18 cellular contexts compared by ENCODE assay signal in the genomic region with DNA sequence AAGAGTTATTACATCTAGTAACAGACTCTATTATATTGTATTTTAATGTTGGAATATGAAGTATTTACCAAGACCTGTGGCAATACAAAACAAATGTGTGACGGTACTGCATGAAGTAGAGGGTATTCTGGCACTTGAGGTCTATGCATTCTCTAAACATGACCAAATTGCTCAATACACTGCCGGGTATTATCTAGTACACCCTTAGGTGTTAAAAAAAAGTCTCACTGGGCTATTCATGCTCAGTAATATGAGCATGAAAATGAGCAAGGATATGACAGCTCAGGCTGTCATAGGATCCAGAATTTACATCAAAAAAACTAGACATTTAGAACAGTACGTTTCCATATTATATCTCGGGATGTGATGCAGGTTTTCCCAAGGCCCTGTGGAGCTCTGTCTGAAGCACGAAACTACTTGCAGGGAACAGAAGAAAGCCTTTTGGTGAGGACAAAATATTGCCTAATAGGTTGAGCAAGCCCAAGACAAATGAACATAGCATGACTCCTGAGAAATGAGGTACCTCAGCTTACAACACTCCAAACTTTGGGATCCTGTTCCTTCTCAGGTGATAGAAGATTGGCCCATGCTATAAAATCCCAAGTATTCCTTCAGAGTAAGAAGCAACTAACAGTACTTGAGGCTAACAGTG.
DNase-seq lines count a peak whose midpoint lies in the region; ATAC-seq, FAIRE-seq and TF ChIP-seq lines count a peak whose summit lies in the region.
"Had no signal": no experiment of that assay in that cellular context is flagged by ENCODE, and none has a peak within 500 bp of the region (broad histone marks: within the 10 kb centered on the region; RNA-seq: fewer than 3 reads in every experiment).

No MANE protein-coding gene starts in this region.

- H3K36me3 ChIP-seq in keratinocyte (ENCODE audit: control insufficient read depth in 2 of 2, extremely low read depth in 1 of 2, insufficient read depth in 2 of 2, low read length in 2 of 2) (no peaks in the 10 kb centered on the region), suprapubic skin (no peaks in the 10 kb centered on the region), uterus (no peaks in the 10 kb centered on the region)

- peak overlapping the region; percentile 88 for H3K27ac ChIP-seq in keratinocyte (ENCODE audit: control insufficient read depth, insufficient read depth, low read length)
- H3K27ac ChIP-seq in suprapubic skin, result peak overlapping the region; percentile 69
- no peak overlapping the region for H3K27ac ChIP-seq in uterus
- H3K27ac ChIP-seq: A549, RWPE1 had no signal

- dilution Hi-C loops in keratinocyte (cut with MboI; ENCODE audit: extremely low pct_ligation_motif_present, low sequenced_read_pairs), result no loop called here

- no peak overlapping the region for H2AFZ ChIP-seq in keratinocyte (ENCODE audit: control insufficient read depth, low read length)
- H2AFZ ChIP-seq: GM23338 had no signal

- no peak for TF ChIP-seq EP300 in suprapubic skin (IDR thresholded peaks at IDR 0.05)

- ATAC-seq in GM18505 (IDR thresholded peaks at IDR 0.05; ENCODE audit: unreplicated experiment), result no peak
- no peak for ATAC-seq in HG03039 (IDR thresholded peaks at IDR 0.05; ENCODE audit: unreplicated experiment)
- ATAC-seq: A549, GM12878, GM23338 had no signal

- TF ChIP-seq POLR2A in suprapubic skin (IDR thresholded peaks at IDR 0.05), result no peak
- TF ChIP-seq POLR2A in GM18505 (IDR thresholded peaks at IDR 0.05; ENCODE audit: borderline replicate concordance, extremely low read depth, insufficient read depth, insufficient read length), result no peak
- no peak for TF ChIP-seq POLR2A in uterus (IDR thresholded peaks at IDR 0.05)

- H3K4me2 ChIP-seq in keratinocyte (ENCODE audit: control insufficient read depth, extremely low read depth, insufficient read depth, low read depth, low read length), result peak overlapping the region; percentile 57
- H3K4me2 ChIP-seq: A549, GM23338 had no signal

- peak overlapping the region; percentile 28 for H3K9ac ChIP-seq in keratinocyte (ENCODE audit: control insufficient read depth, extremely low read depth, insufficient read depth, low read length)

- H3K4me1 ChIP-seq in keratinocyte (ENCODE audit: control insufficient read depth, extremely low read depth, insufficient read depth, low read length), result peaks cover 36% of the 10 kb centered on the region
- peaks cover 14% of the 10 kb centered on the region for H3K4me1 ChIP-seq in suprapubic skin
- no peaks in the 10 kb centered on the region for H3K4me1 ChIP-seq in uterus
- H3K4me1 ChIP-seq: A549 had no signal

- intact Hi-C loops in uterus (cut with DNase I; ENCODE audit: low total_unique reads), result no loop called here

- H3K79me2 ChIP-seq in keratinocyte (ENCODE audit: control insufficient read depth, insufficient read depth, low read length), result no peaks in the 10 kb centered on the region

- TF ChIP-seq CTCF in epithelial cell of esophagus (IDR thresholded peaks at IDR 0.05; ENCODE audit: insufficient read depth, low read depth, low read length, missing control alignments) (no peak), keratinocyte (optimal IDR thresholded peaks at IDR 0.05 in 1 of 3, IDR thresholded peaks at IDR 0.05 in 1 of 3, conservative IDR thresholded peaks at IDR 0.05 in 1 of 3; ENCODE audit: extremely low read depth in 1 of 3, insufficient read depth in 2 of 3, low read length in 3 of 3) (no peak), suprapubic skin (IDR thresholded peaks at IDR 0.05) (no peak), uterus (IDR thresholded peaks at IDR 0.05) (no peak)

- H3K4me3 ChIP-seq in epithelial cell of esophagus (ENCODE audit: low read length) (no peak overlapping the region), keratinocyte (ENCODE audit: control insufficient read depth in 2 of 3, extremely low read depth in 1 of 3, insufficient read depth in 2 of 3, low read depth in 1 of 3, low read length in 3 of 3) (no peak overlapping the region), suprapubic skin (no peak overlapping the region), uterus (no peak overlapping the region)
- H3K4me3 ChIP-seq: A549, GM12878, GM23338 had no signal

- DNase-seq in amniotic epithelial cell (ENCODE audit: low read depth) (peak; percentile 74), epithelial cell of esophagus (ENCODE audit: low read depth) (peak; percentile 84), keratinocyte (ENCODE audit: low read depth, low spot score) (no peak), suprapubic skin (ENCODE audit: low spot score in 2 of 2) (no peak), uterus (no peak)
- DNase-seq: C1 segment of cervical spinal cord, DMS79 treated with DMSO at 0.1 percent for 48 hours, NCI-H1417, NCI-H187 treated with DMSO at 0.1 percent for 48 hours, NCI-H446 treated with DMSO at 0.1 percent for 48 hours, NCI-H748 treated with DMSO at 0.1 percent for 48 hours had no signal

- FAIRE-seq in keratinocyte (lab: Jason Lieb, UNC), result peak; percentile 73
- FAIRE-seq: G401.6, GM12878 had no signal

- no peaks in the 10 kb centered on the region for H3K9me3 ChIP-seq in keratinocyte (ENCODE audit: control insufficient read depth, low read depth, low read length)
- no peaks in the 10 kb centered on the region for H3K9me3 ChIP-seq in suprapubic skin
- no peaks in the 10 kb centered on the region for H3K9me3 ChIP-seq in uterus
- H3K9me3 ChIP-seq: A549 had no signal

- no peaks in the 10 kb centered on the region for H4K20me1 ChIP-seq in keratinocyte (ENCODE audit: control insufficient read depth, extremely low read depth, insufficient read depth, low read length)

- H3K27me3 ChIP-seq in keratinocyte (ENCODE audit: control insufficient read depth, extremely low read depth, insufficient read depth, low read length) (no peaks in the 10 kb centered on the region), suprapubic skin (no peaks in the 10 kb centered on the region), uterus (no peaks in the 10 kb centered on the region)

- no peaks in the 10 kb centered on the region for H3K9me1 ChIP-seq in keratinocyte (ENCODE audit: control insufficient read depth, extremely low read depth, insufficient read depth, low read length)

- 69% methylated on average over 5 of the region's 5 CpGs for WGBS in suprapubic skin

Comparison
In these comparisons a context has a peak if more than half of its experiments do, and no peak if none do; other contexts are left out.
1. DNase-seq: peak in amniotic epithelial cell (single experiment) and epithelial cell of esophagus (single experiment); none in keratinocyte (single experiment), suprapubic skin (0 of 2) and uterus (0 of 2).
2. H3K27ac ChIP-seq: peak in keratinocyte (single experiment) and suprapubic skin (single experiment); none in uterus (0 of 2).